In genomic region chr12:121352053-121353018, GRCh38 we compare ENCODE assay signal across 8 cellular contexts. TPM values are rescaled to one million over a fixed set of nuclear protein-coding genes. Genes with fewer than 3 reads are reported as not detected.
DNase-seq lines count a peak whose midpoint lies in the region; ATAC-seq and TF ChIP-seq lines count a peak whose summit lies in the region.

TSS of gene ANAPC5 (minus strand) at chr12:121352411. CDS start at chr12:121352340, 71 bp downstream.

- peak within 1 kb of the TSS; percentile 84 to 86 for H3K27ac ChIP-seq in SK-N-SH (ENCODE audit: low read depth in 2 of 2, low read length in 1 of 2)

- H2AFZ ChIP-seq in SK-N-SH (ENCODE audit: low read depth) = peak within 1 kb of the TSS; percentile 77

- DNase-seq in GM06990 (ENCODE audit: extremely low read depth, insufficient read length) (peak; percentile 93), NCI-H1048 (lab: John Stamatoyannopoulos, UW) (peak; percentile 91), SK-N-SH (peak; percentile 92), germinal center (ENCODE audit: low spot score) (peak; percentile 97), non-pigmented ciliary epithelial cell (ENCODE audit: low read depth) (peak; percentile 96), superior temporal gyrus (ENCODE audit: extremely low spot score) (peak; percentile 98)
- DNase-seq in activated naive CD4-positive, alpha-beta T cell treated with anti-CD3 and anti-CD28 coated beads, Interleukin-2, amount 50 U/mL, for 16 hours = peak; percentile 89

- 2% methylated on average over 29 of the region's 53 CpGs for WGBS in SK-N-SH (ENCODE audit: low lambda C conversion rate)

- H3K4me1 ChIP-seq in SK-N-SH (ENCODE audit: control insufficient read depth in 1 of 2, insufficient read depth in 2 of 2, low read depth in 1 of 2, low read length in 1 of 2) = no peaks in the 10 kb centered on the region; a peak in 1 of 4 replicates

- CTCF ChIA-PET in SK-N-SH (lab: Yijun Ruan, JAX) = interaction anchor here (1.0 to 2.0 kb wide), 7 partner anchors 12 to 147 kb away, joined by 3 to 14 read pairs (median 4); no protein-coding TSS in a partner anchor

- no peak; the same call in 1 of the 2 replicates for TF ChIP-seq RAD21 in SK-N-SH (IDR thresholded peaks at IDR 0.05; ENCODE audit: low read length)

- H3K9me2 ChIP-seq in SK-N-SH = no peaks in the 10 kb centered on the region

- POLR2A ChIA-PET in SK-N-SH (lab: Yijun Ruan, JAX) = interaction anchor here (0.6 to 2.6 kb wide), 17 partner anchors 9 to 234 kb away, joined by 3 to 20 read pairs (median 4); partner anchors contain the start of gene RNF34

- H3K79me2 ChIP-seq in SK-N-SH (ENCODE audit: insufficient read depth) = peaks cover 42% of the 10 kb centered on the region

- H3K9me3 ChIP-seq in SK-N-SH = no peaks in the 10 kb centered on the region

- H3K27me3 ChIP-seq in GM06990 (replicated peaks; ENCODE audit: control insufficient read depth, insufficient read depth, low read length) = no peaks in the 10 kb centered on the region
- no peaks in the 10 kb centered on the region for H3K27me3 ChIP-seq in SK-N-SH (ENCODE audit: insufficient read depth)

- peak within 1 kb of the TSS; percentile 80 for H3K4me2 ChIP-seq in SK-N-SH

- peak within 1 kb of the TSS; percentile 80 for H3K9ac ChIP-seq in SK-N-SH

- TF ChIP-seq EP300 in SK-N-SH (IDR thresholded peaks at IDR 0.05; ENCODE audit: borderline replicate concordance in 1 of 2, low read depth in 1 of 2, low read length in 1 of 2) = peak; percentile 6 to 9; a peak in 1 of 4 replicates

- H3K4me3 ChIP-seq in GM06990 (replicated peaks; ENCODE audit: low read depth, low read length) (peak within 1 kb of the TSS; percentile 84), SK-N-SH (ENCODE audit: low read depth in 2 of 2, low read length in 1 of 2) (peak within 1 kb of the TSS; percentile 75 to 84)

- H3K36me3 ChIP-seq in GM06990 (ENCODE audit: control insufficient read depth, insufficient read depth, low read length) (no peaks in the 10 kb centered on the region; the same call in none of the 2 replicates), SK-N-SH (replicated peaks in 1 of 2; ENCODE audit: control insufficient read depth in 1 of 2, insufficient read depth in 2 of 2, low read length in 1 of 2) (no peaks in the 10 kb centered on the region)

- peak; percentile 92 for ATAC-seq in HG02571 (IDR thresholded peaks at IDR 0.05; ENCODE audit: unreplicated experiment)

- H4K20me1 ChIP-seq in SK-N-SH (ENCODE audit: insufficient read depth) = peaks cover 4% of the 10 kb centered on the region; the same call in 1 of the 2 replicates

- peaks cover 12% of the 10 kb centered on the region for H3F3A ChIP-seq in SK-N-SH (replicated peaks; ENCODE audit: insufficient read depth)

- TF ChIP-seq CTCF in GM06990 (IDR thresholded peaks at IDR 0.05; ENCODE audit: insufficient read depth, low read length, poor library complexity, severe bottlenecking) (no peak), SK-N-SH (IDR thresholded peaks at IDR 0.05) (no peak)

TF ChIP-seq in SK-N-SH, 30 proteins besides CTCF, POLR2A, EP300 and RAD21 (continues in another document):
- TF ChIP-seq SIN3A (IDR thresholded peaks at IDR 0.05; ENCODE audit: borderline replicate concordance, low read depth, low read length) = peak; percentile 80; the same call in 1 of the 2 replicates
- TF ChIP-seq ELF1 (IDR thresholded peaks at IDR 0.05) = peak; percentile 93
- TF ChIP-seq YY1 (IDR thresholded peaks at IDR 0.05; ENCODE audit: low read depth) = peak; percentile 74
- 0 out of 2 replicates have a peak, but pooled peaks have one; percentile 47 for TF ChIP-seq FOXJ3 (CRISPR knock-in tag; IDR thresholded peaks at IDR 0.05)
- no peak for TF ChIP-seq EZH2phosphoT487 (IDR thresholded peaks at IDR 0.05; ENCODE audit: borderline replicate concordance, low read depth)
- TF ChIP-seq RFX5 (IDR thresholded peaks at IDR 0.05; ENCODE audit: low read length) = peak; percentile 54; the same call in 1 of the 2 replicates
- TF ChIP-seq POLR2AphosphoS5 (IDR thresholded peaks at IDR 0.05; ENCODE audit: low read depth, low read length) = peak; percentile 91
- TF ChIP-seq MEF2A (IDR thresholded peaks at IDR 0.05; ENCODE audit: borderline replicate concordance, low read depth) = no peak
- peak; percentile 95 for TF ChIP-seq TAF1 (IDR thresholded peaks at IDR 0.05; ENCODE audit: borderline replicate concordance, low read depth, low read length)
- TF ChIP-seq GABPA (IDR thresholded peaks at IDR 0.05; ENCODE audit: low read depth) = peak; percentile 85
- TF ChIP-seq MXI1 (IDR thresholded peaks at IDR 0.05; ENCODE audit: low read depth, low read length) = peak; percentile 97
- TF ChIP-seq FOSL2 (IDR thresholded peaks at IDR 0.05; ENCODE audit: borderline replicate concordance, low read depth) = no peak
- peak; percentile 55; the same call in 1 of the 2 replicates for TF ChIP-seq REST (IDR thresholded peaks at IDR 0.05; ENCODE audit: low read depth, low read length)
- peak; percentile 88 for TF ChIP-seq MAX (IDR thresholded peaks at IDR 0.05; ENCODE audit: low read depth)
- no peak for TF ChIP-seq GATA2 (CRISPR knock-in tag; IDR thresholded peaks at IDR 0.05)
- peak; percentile 97 for TF ChIP-seq USF1 (IDR thresholded peaks at IDR 0.05; ENCODE audit: borderline replicate concordance, low read depth)
- no peak for TF ChIP-seq JUND (IDR thresholded peaks at IDR 0.05)
- no peak; the same call in 1 of the 2 replicates for TF ChIP-seq IRF3 (IDR thresholded peaks at IDR 0.05; ENCODE audit: low read depth, low read length)
- peak; percentile 98 for TF ChIP-seq CHD2 (IDR thresholded peaks at IDR 0.05; ENCODE audit: low read length, partially characterized antibody)
- no peak for TF ChIP-seq RXRA (IDR thresholded peaks at IDR 0.05; ENCODE audit: borderline replicate concordance, low read depth)
- peak; percentile 36; the same call in 1 of the 2 replicates for TF ChIP-seq TCF12 (IDR thresholded peaks at IDR 0.05)
- no peak for TF ChIP-seq RCOR1 (IDR thresholded peaks at IDR 0.05; ENCODE audit: low read length)
- peak; percentile 38; the same call in 1 of the 2 replicates for TF ChIP-seq FOXM1 (IDR thresholded peaks at IDR 0.05; ENCODE audit: low read depth)
- TF ChIP-seq TEAD4 (IDR thresholded peaks at IDR 0.05; ENCODE audit: borderline replicate concordance, insufficient read depth) = no peak
- TF ChIP-seq NRF1 (IDR thresholded peaks at IDR 0.05; ENCODE audit: low read depth, low read length) = no peak
- TF ChIP-seq USF2 (IDR thresholded peaks at IDR 0.05; ENCODE audit: borderline replicate concordance, low read depth, low read length) = no peak; the same call in 1 of the 2 replicates

RNA-seq across cellular contexts. Expression of gene ANAPC5, which starts in this region (rescaled TPM):
- polyA plus RNA-seq in SK-N-SH (2012; rRNA removed) = 110 and 158 TPM in 2 replicates
- polyA plus RNA-seq in SK-N-SH (2012; cell fraction: cytosol; rRNA removed) = 78.2 and 95.2 TPM in 2 replicates
- 388 and 449 TPM in 2 replicates for polyA plus RNA-seq in SK-N-SH (2012; cell fraction: nucleus; rRNA removed)

Comparison
In these comparisons a context has a peak if more than half of its experiments do, and no peak if none do; other contexts are left out.
1. Peak in every context shown above with its lines: DNase-seq, ATAC-seq, H3K4me3 ChIP-seq and H3K27ac ChIP-seq.